Comparison of ENCODE assay signal across 28 cellular contexts in the genomic region with DNA sequence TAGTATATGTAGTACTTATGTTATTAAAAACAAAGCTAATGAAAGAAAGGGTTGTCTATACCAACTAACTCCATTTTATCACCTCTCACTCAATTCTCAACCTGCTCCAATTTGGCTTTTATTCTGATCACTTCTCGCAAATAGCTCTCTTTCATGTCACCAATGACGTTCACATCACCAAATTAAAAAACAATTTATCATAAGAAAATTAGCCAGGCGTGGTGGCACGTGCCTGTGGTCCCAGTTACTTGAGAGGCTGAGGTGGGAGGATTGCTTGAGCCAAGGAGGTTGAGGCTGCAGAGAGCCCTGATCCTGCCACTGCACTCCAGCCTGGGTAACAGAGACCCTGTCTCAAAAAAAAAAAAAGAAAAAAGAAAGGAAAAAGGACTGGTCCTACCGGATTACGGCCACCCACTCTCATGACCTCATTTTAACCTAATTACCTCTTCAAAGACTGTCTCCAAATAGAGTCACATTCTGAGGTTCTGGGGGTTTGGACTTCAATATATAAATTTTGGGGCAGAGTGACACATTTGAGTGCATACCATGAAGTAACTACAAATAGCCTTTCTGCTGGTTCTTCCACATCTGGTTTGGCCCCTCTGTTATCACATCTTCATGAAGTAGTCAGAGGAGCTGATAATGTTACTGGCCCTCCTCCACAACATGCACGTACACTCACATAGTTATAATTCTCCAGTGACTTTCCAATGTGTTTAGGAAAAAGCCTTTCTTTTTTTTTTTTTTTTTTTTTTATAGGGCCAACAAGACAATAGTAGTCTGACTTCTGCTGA. TPM values are rescaled to one million over a fixed set of nuclear protein-coding genes. Genes with fewer than 3 reads are reported as not detected.
A peak's percentile ranks its signal among the peaks of the same experiment; 100 is the strongest.
DNase-seq lines count a peak whose midpoint lies in the region; ATAC-seq, FAIRE-seq and TF ChIP-seq lines count a peak whose summit lies in the region.
"Had no signal": no experiment of that assay in that cellular context is flagged by ENCODE, and none has a peak within 500 bp of the region (broad histone marks: within the 10 kb centered on the region; RNA-seq: fewer than 3 reads in every experiment).

No MANE protein-coding gene starts in this region.

- H3K4me1 ChIP-seq in HEK293 (ENCODE audit: control insufficient read depth, insufficient read depth, low read length) (no peaks in the 10 kb centered on the region), astrocyte (ENCODE audit: insufficient read depth, low read length) (no peaks in the 10 kb centered on the region)

- peak; percentile 70 for FAIRE-seq in astrocyte (lab: Jason Lieb, UNC)
- FAIRE-seq: GM12892, H54, HTR-8/SVneo had no signal

- POLR2A ChIA-PET in HEK293 (lab: Yijun Ruan, JAX), result interaction anchor here (0.5 to 0.7 kb wide), 2 partner anchors 16 to 132 kb away, joined by 3 read pairs; a partner anchor contains a TSS

- no peak overlapping the region for H3K4me2 ChIP-seq in astrocyte (ENCODE audit: low read length)
- H3K4me2 ChIP-seq: KMS-11, PC-9 had no signal

- no peak overlapping the region for H2AFZ ChIP-seq in astrocyte (ENCODE audit: low read depth, low read length)
- H2AFZ ChIP-seq: PC-9 had no signal

- H3K4me1 Mint-ChIP-seq in astrocyte (ENCODE audit: low read depth, unreplicated experiment) (no peaks in the 10 kb centered on the region), mesothelial cell of epicardium (peaks cover 6% of the 10 kb centered on the region)

- H3K4me3 ChIP-seq in HEK293 (ENCODE audit: low read depth, low read length) (no peak overlapping the region), astrocyte (ENCODE audit: insufficient read depth, low read depth, low read length) (no peak overlapping the region)
- H3K4me3 ChIP-seq: PC-9, SJCRH30 had no signal

- no peaks in the 10 kb centered on the region for H3K36me3 ChIP-seq in HEK293 (ENCODE audit: control insufficient read depth in 2 of 2, insufficient read depth in 1 of 2, low read length in 2 of 2)
- H3K36me3 ChIP-seq in astrocyte (ENCODE audit: insufficient read depth, low read length), result no peaks in the 10 kb centered on the region
- H3K36me3 ChIP-seq: SJCRH30 had no signal

- no peak for ATAC-seq in HG02798 (IDR thresholded peaks at IDR 0.05; ENCODE audit: poor library complexity, unreplicated experiment)
- ATAC-seq: CD8-positive, alpha-beta T cell; Right ventricle myocardium inferior; T-cell had no signal

- H3K4me3 Mint-ChIP-seq in astrocyte (ENCODE audit: unreplicated experiment), result no peak overlapping the region
- H3K4me3 Mint-ChIP-seq in mesothelial cell of epicardium, result no peak overlapping the region
- H3K4me3 Mint-ChIP-seq: CD8-positive, alpha-beta T cell; T-cell had no signal

- H3K27me3 Mint-ChIP-seq in astrocyte (ENCODE audit: low read depth, unreplicated experiment), result no peaks in the 10 kb centered on the region
- H3K27me3 Mint-ChIP-seq in mesothelial cell of epicardium (ENCODE audit: low read depth), result no peaks in the 10 kb centered on the region

- CTCF ChIA-PET in HEK293 (lab: Yijun Ruan, JAX), result interaction anchor here (0.9 kb wide), 1 partner anchor 297 kb away, joined by 3 read pairs; no protein-coding TSS in a partner anchor

- no peak overlapping the region for H3K27ac Mint-ChIP-seq in astrocyte (ENCODE audit: unreplicated experiment)
- peak overlapping the region; percentile 16 for H3K27ac Mint-ChIP-seq in mesothelial cell of epicardium
- H3K27ac Mint-ChIP-seq: CD8-positive, alpha-beta T cell; T-cell had no signal

- DNase-seq in NCI-H226 (peak; percentile 28), astrocyte (ENCODE audit: low read depth) (peak; percentile 31), mesothelial cell of epicardium (ENCODE audit: low spot score in 2 of 2, unreplicated experiment in 2 of 2) (no peak), midbrain (lab: John Stamatoyannopoulos, UW) (no peak)
- no peak for DNase-seq in stimulated activated CD4-positive, alpha-beta T cell treated with anti-CD3 and anti-CD28 coated beads, Interleukin-15, amount 100 ng/mL, for 24 hours
- DNase-seq: CD8-positive, alpha-beta T cell; DMS 273 treated with DMSO at 0.1 percent for 48 hours; DMS79; EL; GDM1; MM.1S; NCI-H1417; NCI-H1694; NCI-H2029 treated with DMSO at 0.1 percent for 48 hours; NCI-H524 treated with DMSO at 0.1 percent for 48 hours; NCI-H774; NK-92 treated with Interleukin-12 subunit alpha and Interleukin-12 subunit beta, amount 100 ng/mL, for 24 hours; PC-9; SJCRH30; T-cell had no signal

- no peaks in the 10 kb centered on the region for H3K79me2 ChIP-seq in astrocyte (ENCODE audit: insufficient read depth, low read length)

- H3K9me3 Mint-ChIP-seq in astrocyte (ENCODE audit: unreplicated experiment) (no peaks in the 10 kb centered on the region), mesothelial cell of epicardium (peaks cover 19% of the 10 kb centered on the region)
- H3K9me3 Mint-ChIP-seq: CD8-positive, alpha-beta T cell; T-cell had no signal

- no peaks in the 10 kb centered on the region for H3K36me3 Mint-ChIP-seq in astrocyte (ENCODE audit: low read depth, unreplicated experiment)
- no peaks in the 10 kb centered on the region for H3K36me3 Mint-ChIP-seq in mesothelial cell of epicardium
- H3K36me3 Mint-ChIP-seq: CD8-positive, alpha-beta T cell; T-cell had no signal

- H3K9me3 ChIP-seq in HEK293 (ENCODE audit: control insufficient read depth, insufficient read depth, low read depth, low read length), result no peaks in the 10 kb centered on the region
- no peaks in the 10 kb centered on the region for H3K9me3 ChIP-seq in astrocyte (ENCODE audit: insufficient read depth, low read depth, low read length)
- H3K9me3 ChIP-seq: SJCRH30 had no signal

- TF ChIP-seq CTCF in HEK293 (tag by site-specific recombination; IDR thresholded peaks at IDR 0.05), result no peak
- no peak for TF ChIP-seq CTCF in astrocyte (IDR thresholded peaks at IDR 0.05; ENCODE audit: insufficient read depth, low read depth, low read length)
- TF ChIP-seq CTCF in mesothelial cell of epicardium (IDR thresholded peaks at IDR 0.05; ENCODE audit: unreplicated experiment), result no peak

- H3K9ac ChIP-seq in astrocyte (ENCODE audit: low read length), result no peak overlapping the region
- H3K9ac ChIP-seq: KMS-11 had no signal

- H3K27ac ChIP-seq in HEK293 (ENCODE audit: extremely low read depth, low read depth, low read length) (no peak overlapping the region), astrocyte (ENCODE audit: low read depth, low read length) (no peak overlapping the region)
- H3K27ac ChIP-seq: C4-2B, KMS-11, PC-9, SJCRH30 had no signal

- no peaks in the 10 kb centered on the region for H3K27me3 ChIP-seq in astrocyte (ENCODE audit: insufficient read depth, low read length)
- H3K27me3 ChIP-seq: SJCRH30 had no signal

- H4K20me1 ChIP-seq in astrocyte (ENCODE audit: insufficient read depth, low read length), result no peaks in the 10 kb centered on the region

TF ChIP-seq in HEK293, 187 proteins besides CTCF, POLR2A, EP300 and RAD21:
- TF ChIP-seq ZNF423 (tag by site-specific recombination; IDR thresholded peaks at IDR 0.05) (no peak), ZNF610 (tag by site-specific recombination; IDR thresholded peaks at IDR 0.05; ENCODE audit: borderline replicate concordance) (no peak), RBAK (tag by site-specific recombination; IDR thresholded peaks at IDR 0.05) (no peak), ZNF155 (tag by site-specific recombination; IDR thresholded peaks at IDR 0.05) (no peak), ZNF600 (tag by site-specific recombination; IDR thresholded peaks at IDR 0.05) (0 out of 2 replicates have a peak, but pooled peaks have one; percentile 12), ZNF157 (tag by site-specific recombination; IDR thresholded peaks at IDR 0.05) (no peak), ZNF366 (tag by site-specific recombination; conservative IDR thresholded peaks at IDR 0.05) (no peak)

RNA-seq across cellular contexts. Expression of a gene that starts 15.8 kb away (rescaled TPM):
- total RNA-seq in astrocyte, result 120 and 133 TPM in 2 replicates
- 369 to 373 TPM (median 371 TPM) in 3 replicates for total RNA-seq in mesothelial cell of epicardium

Comparison
In these comparisons a context has a peak if more than half of its experiments do, and no peak if none do; other contexts are left out.
1. DNase-seq: peak in NCI-H226 (single experiment) and astrocyte (single experiment); none in mesothelial cell of epicardium (0 of 2), stimulated activated CD4-positive, alpha-beta T cell treated with anti-CD3 and anti-CD28 coated beads, Interleukin-15, amount 100 ng/mL, for 24 hours (single experiment) and midbrain (single experiment).